ENCODE assay signal across 8 cellular contexts in the genomic region with DNA sequence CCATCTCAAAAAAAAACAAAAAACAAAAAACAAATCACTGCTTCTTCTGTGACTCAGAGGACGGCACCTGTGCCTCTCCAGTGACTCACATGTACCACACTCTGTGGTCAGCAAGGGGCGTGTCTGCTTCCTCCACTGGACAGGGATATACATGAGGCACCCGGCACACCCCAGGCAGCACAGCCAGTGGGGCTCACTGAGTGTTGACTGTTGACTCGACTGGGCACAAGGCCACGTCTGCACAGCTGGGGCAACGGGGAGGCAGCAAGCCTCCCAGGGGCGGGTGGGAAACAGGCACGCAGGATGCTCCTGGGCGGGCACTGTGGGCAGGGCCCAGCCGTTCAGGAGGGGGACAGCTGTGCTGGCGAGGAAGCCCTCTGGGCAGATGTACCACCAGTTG.
A peak's percentile ranks its signal among the peaks of the same experiment; 100 is the strongest.
DNase-seq lines count a peak whose midpoint lies in the region; ATAC-seq and TF ChIP-seq lines count a peak whose summit lies in the region.

No MANE protein-coding gene starts in this region.

- peak; percentile 22 for DNase-seq in NB4 (ENCODE audit: low read depth)
- DNase-seq in astrocyte of the spinal cord (ENCODE audit: low read depth, low spot score): peak; percentile 97
- peak; percentile 90 to 97 for DNase-seq in lung microvascular endothelial cell (ENCODE audit: low read depth in 2 of 2)
- DNase-seq in central memory CD4-positive, alpha-beta T cell: no peak
- DNase-seq in NCI-H1930 (lab: John Stamatoyannopoulos, UW): no peak
- no peak for DNase-seq in NCI-H1105 (lab: John Stamatoyannopoulos, UW)

- peaks cover 38% of the 10 kb centered on the region for H3K36me3 ChIP-seq in BLaER1

- H3K4me1 ChIP-seq in BLaER1: peaks cover 15% of the 10 kb centered on the region

- no peaks in the 10 kb centered on the region for H3K27me3 ChIP-seq in BLaER1

- no peak overlapping the region for H3K27ac ChIP-seq in BLaER1

- in situ Hi-C loops in astrocyte of the spinal cord (cut with HindIII; ENCODE audit: low sequenced_read_pairs): no loop called here

- H3K4me3 ChIP-seq in BLaER1 (no peak overlapping the region), NB4 (ENCODE audit: low read depth, low read length) (no peak overlapping the region), astrocyte of the spinal cord (ENCODE audit: low read depth, low read length) (no peak overlapping the region)

- 0 out of 2 replicates have a peak, but pooled peaks cover 7% of the 10 kb centered on the region for H4K20me1 ChIP-seq in BLaER1

- no peak for TF ChIP-seq CTCF in NB4 (IDR thresholded peaks at IDR 0.05; ENCODE audit: low read depth, low read length)
- no peak for TF ChIP-seq CTCF in astrocyte of the spinal cord (IDR thresholded peaks at IDR 0.05; ENCODE audit: low read depth, low read length)

- peaks cover 7% of the 10 kb centered on the region for H3K9me3 ChIP-seq in BLaER1

- no peak for ATAC-seq in HG02870 (IDR thresholded peaks at IDR 0.05; ENCODE audit: unreplicated experiment)

- TF ChIP-seq POLR2A in NB4 (IDR thresholded peaks at IDR 0.05; ENCODE audit: extremely low read depth, insufficient read length): no peak

- no peak overlapping the region for H3K9ac ChIP-seq in BLaER1

- H3K4me2 ChIP-seq in BLaER1: peak overlapping the region; percentile 39

Comparison
In these comparisons a context has a peak if more than half of its experiments do, and no peak if none do; other contexts are left out.
1. DNase-seq: peak in NB4 (single experiment), astrocyte of the spinal cord (single experiment) and lung microvascular endothelial cell (2 of 2); none in central memory CD4-positive, alpha-beta T cell (single experiment), NCI-H1930 (0 of 2) and NCI-H1105 (single experiment).